15 cellular contexts compared by ENCODE assay signal in the genomic region with DNA sequence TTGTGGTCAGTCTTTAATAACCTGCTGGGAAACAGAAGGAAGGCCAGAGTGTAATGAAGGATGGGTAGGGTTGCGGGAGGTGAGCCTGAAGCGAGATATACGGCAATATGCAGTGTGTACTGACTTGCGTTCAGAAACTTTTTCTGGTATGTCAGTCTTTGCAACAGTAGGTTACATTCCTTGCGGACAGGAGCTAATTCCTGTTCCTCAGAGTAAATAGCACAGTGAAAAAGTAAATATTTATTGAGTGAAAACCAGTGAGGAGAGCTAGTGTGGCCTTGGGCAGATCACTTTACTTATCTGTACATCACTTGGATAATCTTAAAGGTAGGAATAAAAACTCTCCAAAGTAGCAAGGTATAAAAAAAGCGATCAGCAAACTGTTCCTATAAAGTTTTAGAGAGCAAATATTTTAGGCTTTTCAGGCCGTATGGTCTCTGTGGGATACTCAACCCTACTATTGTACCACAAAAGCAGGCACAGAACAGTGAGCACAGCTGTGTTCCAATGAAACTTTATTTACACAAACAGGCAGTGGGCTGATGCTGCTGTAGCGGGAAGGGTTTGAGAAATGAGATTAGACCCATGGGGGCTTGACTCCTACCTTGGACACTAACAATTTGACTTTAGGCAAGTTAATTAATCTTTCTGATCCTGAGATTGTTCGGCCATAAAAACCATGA.
"Had no signal": no experiment of that assay in that cellular context is flagged by ENCODE, and none has a peak within 500 bp of the region (broad histone marks: within the 10 kb centered on the region; RNA-seq: fewer than 3 reads in every experiment).

No MANE protein-coding gene starts in this region.

- DNase-seq: effector memory CD8-positive, alpha-beta T cell; foreskin keratinocyte; head of caudate nucleus; hippocampal formation; left colon; left ventricle myocardium superior; mesenchymal stem cell; naive thymus-derived CD4-positive, alpha-beta T cell; posterior cingulate gyrus; sigmoid colon; stimulated activated CD4-positive, alpha-beta T cell treated with anti-CD3 and anti-CD28 coated beads, Interleukin-12 subunit alpha, Interleukin-12 subunit beta, amount 100 ng/mL, for 4 hours; stimulated activated CD4-positive, alpha-beta T cell treated with anti-CD3 and anti-CD28 coated beads, Interleukin-2, amount 100 ng/mL, for 48 hours; stimulated activated naive CD4-positive, alpha-beta T cell treated with Interleukin-2 at 50 U/mL for 16 hours had no signal

- H3K9me3 ChIP-seq: sigmoid colon had no signal

- H3K36me3 ChIP-seq: sigmoid colon had no signal

- H3K27me3 ChIP-seq: foreskin keratinocyte, sigmoid colon had no signal

- H3K4me3 ChIP-seq: lung, sigmoid colon, skin epidermis had no signal

- H3K4me1 ChIP-seq: foreskin keratinocyte, sigmoid colon had no signal

- ATAC-seq: effector memory CD8-positive, alpha-beta T cell; foreskin keratinocyte; left colon; left ventricle myocardium superior; naive thymus-derived CD4-positive, alpha-beta T cell had no signal

- H3K27ac ChIP-seq: foreskin keratinocyte, sigmoid colon, skin epidermis had no signal
